In the genomic region with DNA sequence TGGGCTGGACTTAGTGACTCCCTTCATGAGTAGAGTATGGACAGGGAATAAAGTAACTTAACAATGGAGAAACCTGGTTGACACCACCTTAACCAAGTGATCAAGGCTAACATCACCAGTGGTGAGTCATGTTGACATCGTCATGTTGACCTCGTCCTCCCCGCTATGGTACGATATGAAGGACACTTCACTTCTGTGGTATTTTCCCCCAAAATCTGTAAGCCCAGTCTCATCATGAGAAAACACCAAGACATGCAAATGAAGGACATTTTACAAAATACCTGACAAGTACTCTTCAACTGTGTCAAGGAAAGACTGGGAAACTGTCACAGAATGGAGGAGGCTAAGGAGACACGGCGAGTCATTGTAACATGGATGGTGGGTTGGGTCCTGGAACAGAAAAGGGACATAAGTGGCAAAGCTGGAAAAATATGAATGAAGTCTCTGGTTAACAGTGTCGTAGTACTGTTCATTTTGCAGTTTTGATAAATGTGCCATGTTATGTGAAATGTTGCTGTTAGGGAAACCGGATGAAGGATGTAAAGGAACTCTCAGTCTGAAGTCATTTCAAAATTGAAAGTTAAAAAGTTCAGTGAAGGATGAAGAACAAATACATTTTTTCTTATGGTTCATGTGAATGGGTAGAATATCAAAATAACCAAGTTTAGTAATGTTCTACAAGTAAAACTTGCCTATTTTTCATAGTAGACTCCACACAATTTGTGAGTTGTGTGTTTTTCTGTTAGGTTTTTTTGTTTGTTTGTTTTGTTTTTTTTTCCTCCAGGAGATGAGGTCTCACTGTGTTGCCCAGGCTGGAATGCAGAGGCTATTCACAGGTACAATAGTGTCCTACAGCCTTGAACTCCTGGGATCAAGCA, we compare ENCODE assay signal across 1 cellular context.
TF ChIP-seq lines count a peak whose summit lies in the region.

No MANE protein-coding gene starts in this region.

TF ChIP-seq in SK-N-SH, 30 proteins besides CTCF, POLR2A, EP300 and RAD21 (continued from another document):
- TF ChIP-seq, protein P1, sequence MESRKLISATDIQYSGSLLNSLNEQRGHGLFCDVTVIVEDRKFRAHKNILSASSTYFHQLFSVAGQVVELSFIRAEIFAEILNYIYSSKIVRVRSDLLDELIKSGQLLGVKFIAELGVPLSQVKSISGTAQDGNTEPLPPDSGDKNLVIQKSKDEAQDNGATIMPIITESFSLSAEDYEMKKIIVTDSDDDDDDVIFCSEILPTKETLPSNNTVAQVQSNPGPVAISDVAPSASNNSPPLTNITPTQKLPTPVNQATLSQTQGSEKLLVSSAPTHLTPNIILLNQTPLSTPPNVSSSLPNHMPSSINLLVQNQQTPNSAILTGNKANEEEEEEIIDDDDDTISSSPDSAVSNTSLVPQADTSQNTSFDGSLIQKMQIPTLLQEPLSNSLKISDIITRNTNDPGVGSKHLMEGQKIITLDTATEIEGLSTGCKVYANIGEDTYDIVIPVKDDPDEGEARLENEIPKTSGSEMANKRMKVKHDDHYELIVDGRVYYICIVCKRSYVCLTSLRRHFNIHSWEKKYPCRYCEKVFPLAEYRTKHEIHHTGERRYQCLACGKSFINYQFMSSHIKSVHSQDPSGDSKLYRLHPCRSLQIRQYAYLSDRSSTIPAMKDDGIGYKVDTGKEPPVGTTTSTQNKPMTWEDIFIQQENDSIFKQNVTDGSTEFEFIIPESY (IDR thresholded peaks at IDR 0.05; ENCODE audit: borderline replicate concordance, low read depth) = no peak
- TF ChIP-seq FOXM1 (IDR thresholded peaks at IDR 0.05; ENCODE audit: low read depth) = no peak
- TF ChIP-seq CHD2 (IDR thresholded peaks at IDR 0.05; ENCODE audit: low read length, partially characterized antibody) = no peak
- TF ChIP-seq FOXJ3 (CRISPR knock-in tag; IDR thresholded peaks at IDR 0.05) = no peak
